8 cellular contexts compared by ENCODE assay signal in genomic region chr22:31943206-31943975, GRCh38. TPM values are rescaled to one million over a fixed set of nuclear protein-coding genes. Genes with fewer than 3 reads are reported as not detected.
A peak's percentile ranks its signal among the peaks of the same experiment; 100 is the strongest.
DNase-seq lines count a peak whose midpoint lies in the region; ATAC-seq and TF ChIP-seq lines count a peak whose summit lies in the region.

No MANE protein-coding gene starts in this region.

- no peaks in the 10 kb centered on the region for H3K27me3 Mint-ChIP-seq in natural killer cell treated with Interleukin-12 subunit alpha and Interleukin-12 subunit beta and Interleukin-15 and Interleukin-18, amount 100 ng/mL, for 72 hours

- peaks cover 6% of the 10 kb centered on the region for H3K36me3 Mint-ChIP-seq in natural killer cell treated with Interleukin-12 subunit alpha and Interleukin-12 subunit beta and Interleukin-15 and Interleukin-18, amount 100 ng/mL, for 72 hours

- CTCF ChIA-PET in AG04450 (lab: Charles Lee), result no interaction called here

- H3K27me3 ChIP-seq in AG04450 (ENCODE audit: control insufficient read depth, insufficient read depth, low read length), result peaks cover 3% of the 10 kb centered on the region

- DNase-seq in AG04450 (ENCODE audit: low read depth, low spot score) (no peak), COR-L47 (lab: John Stamatoyannopoulos, UW) (no peak), NCI-H1092 treated with DMSO at 0.1 percent for 48 hours (lab: John Stamatoyannopoulos, UW) (no peak)
- DNase-seq in Jurkat, Clone E6-1 (ENCODE audit: low read depth, low spot score), result no peak
- DNase-seq in natural killer cell treated with Interleukin-12 subunit alpha and Interleukin-12 subunit beta and Interleukin-15 and Interleukin-18, amount 100 ng/mL, for 72 hours (ENCODE audit: low spot score), result no peak

- peak overlapping the region; percentile 80 to 91 for H3K27ac Mint-ChIP-seq in natural killer cell treated with Interleukin-12 subunit alpha and Interleukin-12 subunit beta and Interleukin-15 and Interleukin-18, amount 100 ng/mL, for 72 hours

- H3K27ac ChIP-seq in AG04450 (ENCODE audit: low read depth, low read length), result peak overlapping the region; percentile 52
- peak overlapping the region; percentile 98 for H3K27ac ChIP-seq in cingulate gyrus (ENCODE audit: low read depth, low read length)

- no peaks in the 10 kb centered on the region for H3K9me3 Mint-ChIP-seq in natural killer cell treated with Interleukin-12 subunit alpha and Interleukin-12 subunit beta and Interleukin-15 and Interleukin-18, amount 100 ng/mL, for 72 hours

- TF ChIP-seq CTCF in AG04450 (IDR thresholded peaks at IDR 0.05; ENCODE audit: low read depth, low read length), result no peak

- peaks cover 13 to 15% of the 10 kb centered on the region in 2 donors for H3K4me1 Mint-ChIP-seq in natural killer cell treated with Interleukin-12 subunit alpha and Interleukin-12 subunit beta and Interleukin-15 and Interleukin-18, amount 100 ng/mL, for 72 hours (ENCODE audit: low read depth in 2 of 2)

- peak overlapping the region; percentile 89 for H3K4me3 Mint-ChIP-seq in natural killer cell treated with Interleukin-12 subunit alpha and Interleukin-12 subunit beta and Interleukin-15 and Interleukin-18, amount 100 ng/mL, for 72 hours

- H3K9me3 ChIP-seq in AG04450 (ENCODE audit: control insufficient read depth, insufficient read depth, low read length), result no peaks in the 10 kb centered on the region

- ATAC-seq in natural killer cell treated with Interleukin-12 subunit alpha and Interleukin-12 subunit beta and Interleukin-15 and Interleukin-18, amount 100 ng/mL, for 72 hours, result no peak
- no peak for ATAC-seq in HG03520 (IDR thresholded peaks at IDR 0.05; ENCODE audit: unreplicated experiment)
- no peak for ATAC-seq in GM18511 (IDR thresholded peaks at IDR 0.05; ENCODE audit: unreplicated experiment)

- POLR2A ChIA-PET in AG04450 (lab: Yijun Ruan, JAX), result no interaction called here

- peak overlapping the region; percentile 71 for H3K4me3 ChIP-seq in AG04450 (ENCODE audit: low read depth, low read length)
- H3K4me3 ChIP-seq in Jurkat, Clone E6-1 (ENCODE audit: low read length), result peak overlapping the region; percentile 90

RNA-seq across cellular contexts. Expression of gene YWHAH, which starts 0.9 kb away (rescaled TPM):
- polyA plus RNA-seq in AG04450 (2011; rRNA removed), result 94.9 and 118 TPM in 2 replicates
- polyA minus RNA-seq in AG04450 (2011; rRNA and poly(A)+ RNA removed), result 50.4 and 51.4 TPM in 2 replicates
- polyA plus RNA-seq in Jurkat, Clone E6-1 (2012; ENCODE audit: insufficient read depth, insufficient read length), result 206 TPM
- total RNA-seq in natural killer cell treated with Interleukin-12 subunit alpha and Interleukin-12 subunit beta and Interleukin-15 and Interleukin-18, amount 100 ng/mL, for 72 hours, result 100 to 1,000 TPM in 1 of 2 donors, 10 to 100 TPM in 1; 99.2 to 191 TPM
